ENCODE assay signal across 11 cellular contexts in the genomic region with DNA sequence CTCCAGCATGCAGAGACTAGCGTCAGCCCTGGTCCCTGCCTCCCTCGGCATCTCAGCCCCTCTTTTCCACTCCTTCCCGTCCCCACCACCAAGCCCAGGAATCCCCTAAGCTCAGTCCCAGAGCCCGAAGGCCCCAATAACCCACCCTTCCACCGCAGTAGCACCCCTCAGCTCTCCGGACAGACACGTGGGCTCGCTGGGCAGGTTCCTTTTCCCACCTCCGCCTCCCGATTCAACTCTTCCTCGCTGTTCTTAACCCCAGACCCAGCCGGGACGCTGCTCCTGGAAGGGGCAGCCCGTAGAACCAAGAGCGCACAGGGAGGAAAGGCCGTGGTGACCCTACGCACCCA. TPM values are rescaled to one million over a fixed set of nuclear protein-coding genes. Genes with fewer than 3 reads are reported as not detected.
A peak's percentile ranks its signal among the peaks of the same experiment; 100 is the strongest.
DNase-seq lines count a peak whose midpoint lies in the region; ATAC-seq and TF ChIP-seq lines count a peak whose summit lies in the region.
"Had no signal": no experiment of that assay in that cellular context is flagged by ENCODE, and none has a peak within 500 bp of the region (broad histone marks: within the 10 kb centered on the region; RNA-seq: fewer than 3 reads in every experiment).

No MANE protein-coding gene starts in this region.

- POLR2A ChIA-PET in PC-9 (lab: Charles Lee; ENCODE audit: unreplicated experiment): no interaction called here

- TF ChIP-seq CTCF in ascending aorta (IDR thresholded peaks at IDR 0.05): no peak
- TF ChIP-seq CTCF in tibial artery (IDR thresholded peaks at IDR 0.05): no peak
- no peak for TF ChIP-seq CTCF in PC-9 (conservative IDR thresholded peaks at IDR 0.05)

- H3K4me1 ChIP-seq in ascending aorta: peaks cover 29 to 31% of the 10 kb centered on the region in 2 donors
- H3K4me1 ChIP-seq in muscle layer of duodenum (ENCODE audit: control insufficient read depth in 1 of 2, insufficient read depth in 2 of 2, low read length in 2 of 2): peaks cover 0 to 38% of the 10 kb centered on the region in 2 donors
- H3K4me1 ChIP-seq in tibial artery: peaks cover 6 to 42% (median 40%) of the 10 kb centered on the region in 4 donors
- no peaks in the 10 kb centered on the region for H3K4me1 ChIP-seq in PC-9 (replicated peaks; ENCODE audit: insufficient read depth)

- ATAC-seq in HG02840 (IDR thresholded peaks at IDR 0.05; ENCODE audit: low FRiP score, unreplicated experiment): no peak
- ATAC-seq: K562 had no signal

- H3K9me2 ChIP-seq in PC-9 (ENCODE audit: insufficient read depth): no peaks in the 10 kb centered on the region

- no peak overlapping the region for H2AFZ ChIP-seq in PC-9

- H3K36me3 ChIP-seq in ascending aorta: no peaks in the 10 kb centered on the region
- H3K36me3 ChIP-seq in muscle layer of duodenum (ENCODE audit: control insufficient read depth in 1 of 2, insufficient read depth in 2 of 2, low read length in 2 of 2): no peaks in the 10 kb centered on the region
- H3K36me3 ChIP-seq in tibial artery: no peaks in the 10 kb centered on the region
- H3K36me3 ChIP-seq in PC-9 (ENCODE audit: low read depth): no peaks in the 10 kb centered on the region
- H3K36me3 ChIP-seq: brain microvascular endothelial cell had no signal

- H3F3A ChIP-seq in PC-9 (ENCODE audit: insufficient read depth, low read depth): no peaks in the 10 kb centered on the region

- CTCF ChIA-PET in PC-9 (lab: Charles Lee): interaction anchor here (1.2 kb wide), 1 partner anchor 95 kb away, joined by 7 read pairs; no protein-coding TSS in a partner anchor

- DNase-seq in activated T-cell treated with anti-CD3 and anti-CD28 coated beads, Interleukin-2, amount 50 U/mL, for 1 hour: peak; percentile 19
- DNase-seq in activated T-cell treated with anti-CD3 and anti-CD28 coated beads for 4 hours: no peak
- DNase-seq in ascending aorta (ENCODE audit: low spot score in 2 of 2): no peak
- DNase-seq in tibial artery: no peak
- no peak for DNase-seq in NCI-H1694 treated with DMSO at 0.1 percent for 48 hours (lab: John Stamatoyannopoulos, UW)
- no peak for DNase-seq in PC-9
- DNase-seq: activated CD8-positive, alpha-beta memory T cell treated with anti-CD3 and anti-CD28 coated beads, Interleukin-2, amount 50 U/mL, for 4 hours; brain microvascular endothelial cell had no signal

- no peaks in the 10 kb centered on the region for H3K79me2 ChIP-seq in PC-9 (ENCODE audit: low read depth)

- H3K4me2 ChIP-seq in PC-9: no peak overlapping the region

- intact Hi-C loops in ascending aorta (cut with DNase I) (loop anchor here (5.0 kb wide), 1 partner anchor 238 kb away; no protein-coding TSS in a partner anchor), tibial artery (cut with DNase I; ENCODE audit: low total_unique reads) (loop anchor here (2.0 to 10.0 kb wide), 3 partner anchors 59 to 245 kb away; partner anchors contain the start of gene PTPRN), PC-9 (cut with micrococcal nuclease; ENCODE audit: unreplicated experiment) (loop anchor here (2.0 to 10.0 kb wide), 3 partner anchors 62 to 471 kb away; partner anchors contain the start of gene PTPRN)

- no TSS peak for BruUV-seq in PC-9 (replicated peaks; lab: Mats Ljungman, UMichigan)

- H3K27ac ChIP-seq in ascending aorta: no peak overlapping the region
- H3K27ac ChIP-seq in muscle layer of duodenum (ENCODE audit: low read length): no peak overlapping the region
- no peak overlapping the region for H3K27ac ChIP-seq in tibial artery
- no peak overlapping the region for H3K27ac ChIP-seq in PC-9
- H3K27ac ChIP-seq: brain microvascular endothelial cell had no signal

- H3K4me3 ChIP-seq in ascending aorta (peak overlapping the region; percentile 50 to 56), muscle layer of duodenum (ENCODE audit: low read depth in 1 of 2, low read length in 2 of 2) (peak overlapping the region; percentile 36 to 50), tibial artery (peak overlapping the region; percentile 5 to 30), PC-9 (no peak overlapping the region)
- H3K4me3 ChIP-seq: K562 had no signal

- H4K20me1 ChIP-seq in PC-9 (ENCODE audit: insufficient read depth): no peaks in the 10 kb centered on the region

- no peaks in the 10 kb centered on the region for H3K9me3 ChIP-seq in ascending aorta
- no peaks in the 10 kb centered on the region for H3K9me3 ChIP-seq in muscle layer of duodenum (ENCODE audit: control insufficient read depth in 1 of 2, low read length in 2 of 2)
- H3K9me3 ChIP-seq in tibial artery: no peaks in the 10 kb centered on the region
- H3K9me3 ChIP-seq in PC-9 (ENCODE audit: insufficient read depth, low read depth): no peaks in the 10 kb centered on the region

- H3K27me3 ChIP-seq in ascending aorta (peaks cover 19% of the 10 kb centered on the region), muscle layer of duodenum (ENCODE audit: low read depth, low read length) (peaks cover 59% of the 10 kb centered on the region), tibial artery (peaks cover 4 to 83% of the 10 kb centered on the region in 2 donors), PC-9 (ENCODE audit: insufficient read depth, low read depth) (peaks cover 72% of the 10 kb centered on the region)

RNA-seq across cellular contexts. Expression of gene IHH, which starts 1.4 kb away (rescaled TPM):
- total RNA-seq in ascending aorta (not detected), PC-9 (2021) (not detected in 2 replicates)

RNA-seq across cellular contexts. Expression of gene CFAP65, which starts 18.0 kb away (rescaled TPM):
- not detected for total RNA-seq in ascending aorta
- not detected in 2 replicates for total RNA-seq in PC-9 (2021)
- total RNA-seq: K562 had no signal
